8 cellular contexts compared by ENCODE assay signal in genomic region chr6:108526739-108527174, GRCh38. TPM values are rescaled to one million over a fixed set of nuclear protein-coding genes. Genes with fewer than 3 reads are reported as not detected.
A peak's percentile ranks its signal among the peaks of the same experiment; 100 is the strongest.
DNase-seq lines count a peak whose midpoint lies in the region; ATAC-seq, FAIRE-seq and TF ChIP-seq lines count a peak whose summit lies in the region.

No MANE protein-coding gene starts in this region.

- ATAC-seq in left colon (peak; percentile 49), GM21529 (IDR thresholded peaks at IDR 0.05; ENCODE audit: unreplicated experiment) (no peak), HG02981 (IDR thresholded peaks at IDR 0.05; ENCODE audit: unreplicated experiment) (no peak)

- POLR2A ChIA-PET in MCF 10A (lab: Yijun Ruan, JAX) = no interaction called here

- CTCF ChIA-PET in MCF 10A (lab: Yijun Ruan, JAX) = interaction anchor here (0.5 to 1.4 kb wide), 14 partner anchors 11 to 842 kb away, joined by 3 to 5 read pairs (median 3); partner anchors contain the start of gene SEC63

- no peak overlapping the region for H3K27ac Mint-ChIP-seq in MCF 10A (ENCODE audit: low read depth, unreplicated experiment)

- DNase-seq in SHP77 (lab: John Stamatoyannopoulos, UW) = peak; percentile 10 to 18
- DNase-seq in SHP77 treated with DMSO at 0.1 percent for 48 hours (lab: John Stamatoyannopoulos, UW) = no peak
- peak; percentile 5 to 10 for DNase-seq in NCI-H1930 (lab: John Stamatoyannopoulos, UW)
- peak; percentile 50 for DNase-seq in MCF 10A (ENCODE audit: unreplicated experiment)
- DNase-seq in left colon = no peak
- DNase-seq in urothelium cell line (ENCODE audit: low spot score) = peak; percentile 32

- no TSS peak for BruUV-seq in MCF 10A (replicated peaks; lab: Mats Ljungman, UMichigan)

- intact Hi-C loops in MCF 10A (cut with micrococcal nuclease) = loop anchor here (1.0 kb wide), 2 partner anchors 413 to 549 kb away; no protein-coding TSS in a partner anchor
- intact Hi-C loops in left colon (cut with DNase I, micrococcal nuclease) = loop anchor here in 1 of 2 donors (5.0 kb wide), 1 partner anchor 414 kb away; no protein-coding TSS in a partner anchor

- no peaks in the 10 kb centered on the region for H3K9me3 Mint-ChIP-seq in MCF 10A (ENCODE audit: unreplicated experiment)

- FAIRE-seq in urothelium cell line (lab: Jason Lieb, UNC) = no peak

- TF ChIP-seq CTCF in MCF 10A (IDR thresholded peaks at IDR 0.05; ENCODE audit: unreplicated experiment) = peak; percentile 71

- peaks cover under 1% of the 10 kb centered on the region for H3K36me3 Mint-ChIP-seq in MCF 10A (ENCODE audit: insufficient read depth, unreplicated experiment)

- no peak overlapping the region for H3K4me3 Mint-ChIP-seq in MCF 10A (ENCODE audit: unreplicated experiment)

- H3K4me1 Mint-ChIP-seq in MCF 10A (ENCODE audit: insufficient read depth, unreplicated experiment) = no peaks in the 10 kb centered on the region

- no peaks in the 10 kb centered on the region for H3K27me3 Mint-ChIP-seq in MCF 10A (ENCODE audit: insufficient read depth, unreplicated experiment)

RNA-seq across cellular contexts. Expression of gene FOXO3, which starts 34.0 kb away (rescaled TPM):
- total RNA-seq in MCF 10A (2022) = 51.9 and 53.0 TPM in 2 replicates
- total RNA-seq in left colon = 10 to 100 TPM; 39.9 to 70.0 TPM

Comparison
In these comparisons a context has a peak if more than half of its experiments do, and no peak if none do; other contexts are left out.
1. DNase-seq: peak in SHP77 (2 of 2), NCI-H1930 (2 of 2), MCF 10A (single experiment) and urothelium cell line (single experiment); none in SHP77 treated with DMSO at 0.1 percent for 48 hours (single experiment) and left colon (0 of 2).